ENCODE assay signal across 30 cellular contexts in genomic region chr15:70049115-70049514, GRCh38. TPM values are rescaled to one million over a fixed set of nuclear protein-coding genes. Genes with fewer than 3 reads are reported as not detected.
DNase-seq lines count a peak whose midpoint lies in the region; ATAC-seq, FAIRE-seq and TF ChIP-seq lines count a peak whose summit lies in the region.
"Had no signal": no experiment of that assay in that cellular context is flagged by ENCODE, and none has a peak within 500 bp of the region (broad histone marks: within the 10 kb centered on the region; RNA-seq: fewer than 3 reads in every experiment).

No MANE protein-coding gene starts in this region.

- no peak overlapping the region for H3K27ac ChIP-seq in A673 (ENCODE audit: low read depth, low read length, poor library complexity, severe bottlenecking)
- no peak overlapping the region for H3K27ac ChIP-seq in IMR-90 (ENCODE audit: insufficient read depth, low read length)
- H3K27ac ChIP-seq in endothelial cell of umbilical vein (ENCODE audit: insufficient read depth, low read depth, low read length): no peak overlapping the region
- no peak overlapping the region for H3K27ac ChIP-seq in caudate nucleus (ENCODE audit: low read depth, low read length)
- H3K27ac ChIP-seq: BLaER1 treated with 17β-estradiol and CSF1 and Interleukin-3, amounts not matched to agents 10 nM and 100 nM; breast epithelium; colonic mucosa; heart right ventricle; psoas muscle; stomach had no signal

- H3K79me1 ChIP-seq in IMR-90 (ENCODE audit: low read depth in 1 of 2, low read length in 2 of 2): no peaks in the 10 kb centered on the region

- no peaks in the 10 kb centered on the region for H3K79me2 ChIP-seq in endothelial cell of umbilical vein (ENCODE audit: control insufficient read depth, insufficient read depth, low read length)

- no peaks in the 10 kb centered on the region for H3K4me1 ChIP-seq in A673 (ENCODE audit: insufficient read depth, low read length, poor library complexity, severe bottlenecking)
- H3K4me1 ChIP-seq in IMR-90 (ENCODE audit: control insufficient read depth, insufficient read depth, low read length): peaks cover 2% of the 10 kb centered on the region; the same call in 1 of the 2 replicates
- no peaks in the 10 kb centered on the region for H3K4me1 ChIP-seq in endothelial cell of umbilical vein (ENCODE audit: control insufficient read depth, extremely low read depth, insufficient read depth, low read length)
- H3K4me1 ChIP-seq: BLaER1 treated with 17β-estradiol and CSF1 and Interleukin-3, amounts not matched to agents 10 nM and 100 nM; breast epithelium; Caco-2; colonic mucosa; psoas muscle had no signal

- H2AFZ ChIP-seq in IMR-90 (replicated peaks; ENCODE audit: low read length, poor library complexity) (no peak overlapping the region), endothelial cell of umbilical vein (ENCODE audit: low read depth, low read length) (no peak overlapping the region)

- no peak overlapping the region for H3K4me2 ChIP-seq in IMR-90 (ENCODE audit: low read depth, low read length)
- no peak overlapping the region for H3K4me2 ChIP-seq in endothelial cell of umbilical vein (ENCODE audit: insufficient read depth, low read length)
- H3K4me2 ChIP-seq: BLaER1 treated with 17β-estradiol and CSF1 and Interleukin-3, amounts not matched to agents 10 nM and 100 nM had no signal

- in situ Hi-C loops in IMR-90 (cut with MboI; ENCODE audit: low sequenced_read_pairs): no loop called here

- peaks cover 6% of the 10 kb centered on the region; the same call in 1 of the 2 replicates for H4K20me1 ChIP-seq in IMR-90 (ENCODE audit: insufficient read depth, low read length)
- H4K20me1 ChIP-seq in endothelial cell of umbilical vein (replicated peaks; ENCODE audit: control insufficient read depth, extremely low read depth, insufficient read depth, low read length): no peaks in the 10 kb centered on the region

- H3K23ac ChIP-seq in IMR-90 (ENCODE audit: low read depth, low read length): no peak overlapping the region

- no peak for FAIRE-seq in endothelial cell of umbilical vein (lab: Jason Lieb, UNC)
- FAIRE-seq: GM18507 had no signal

- H4K5ac ChIP-seq in IMR-90 (ENCODE audit: low read depth, low read length): no peak overlapping the region

- H3K9ac ChIP-seq in IMR-90 (ENCODE audit: low read depth, low read length): no peak overlapping the region
- no peak overlapping the region for H3K9ac ChIP-seq in endothelial cell of umbilical vein (replicated peaks; ENCODE audit: extremely low read depth, insufficient read depth, low read length)
- H3K9ac ChIP-seq: BLaER1 treated with 17β-estradiol and CSF1 and Interleukin-3, amounts not matched to agents 10 nM and 100 nM had no signal

- H3K36me3 ChIP-seq in A673 (ENCODE audit: insufficient read depth, low read length, poor library complexity, severe bottlenecking) (peaks cover 55% of the 10 kb centered on the region), IMR-90 (ENCODE audit: control insufficient read depth, insufficient read depth, low read length) (peaks cover 46% of the 10 kb centered on the region), endothelial cell of umbilical vein (ENCODE audit: control insufficient read depth in 2 of 2, extremely low read depth in 1 of 2, insufficient read depth in 2 of 2, low read length in 2 of 2) (peaks cover 21 to 47% of the 10 kb centered on the region in 2 experiments)

- H3K4me3 ChIP-seq in A673 (ENCODE audit: low read depth, low read length, poor library complexity, severe bottlenecking) (no peak overlapping the region), IMR-90 (ENCODE audit: insufficient read depth, low read depth, low read length) (no peak overlapping the region), endothelial cell of umbilical vein (replicated peaks in 1 of 3; ENCODE audit: insufficient read depth in 1 of 3, low read depth in 1 of 3, low read length in 3 of 3) (no peak overlapping the region)
- H3K4me3 ChIP-seq: BLaER1 treated with 17β-estradiol and CSF1 and Interleukin-3, amounts not matched to agents 10 nM and 100 nM; breast epithelium; colonic mucosa; heart right ventricle; lung; psoas muscle; stomach; tibial nerve had no signal

- H3K14ac ChIP-seq in IMR-90 (replicated peaks; ENCODE audit: low read depth, low read length): no peak overlapping the region

- H2BK15ac ChIP-seq in IMR-90 (ENCODE audit: low read depth, low read length): no peak overlapping the region

- no peak overlapping the region for H2BK120ac ChIP-seq in IMR-90 (ENCODE audit: low read depth, low read length)

- no peak for TF ChIP-seq RAD21 in IMR-90 (IDR thresholded peaks at IDR 0.05; ENCODE audit: low read length)

- no peak for TF ChIP-seq CTCF in A673 (conservative IDR thresholded peaks at IDR 0.05; ENCODE audit: low read depth, low read length)
- TF ChIP-seq CTCF in IMR-90 (conservative IDR thresholded peaks at IDR 0.05; ENCODE audit: low read depth, low read length): no peak
- no peak for TF ChIP-seq CTCF in endothelial cell of umbilical vein (IDR thresholded peaks at IDR 0.05; ENCODE audit: extremely low read depth in 1 of 2, insufficient read depth in 1 of 2, low read depth in 1 of 2, low read length in 2 of 2)
- no peak for TF ChIP-seq CTCF in GM10266 (IDR thresholded peaks at IDR 0.05; ENCODE audit: control insufficient read depth, insufficient read depth, low read depth, missing control alignments)

- no peak overlapping the region for H2AK5ac ChIP-seq in IMR-90 (ENCODE audit: low read depth, low read length)

- H3K9me1 ChIP-seq in IMR-90 (ENCODE audit: insufficient read depth, low read length): peaks cover 3% of the 10 kb centered on the region; the same call in 1 of the 2 replicates
- no peaks in the 10 kb centered on the region for H3K9me1 ChIP-seq in endothelial cell of umbilical vein (replicated peaks; ENCODE audit: control insufficient read depth, extremely low read depth, insufficient read depth, low read length)

- 93% methylated on average over 5 of the region's 8 CpGs; no CpG with 5 or more reads in 1 of the 2 experiments for WGBS in IMR-90 (ENCODE audit: extremely low coverage in 2 of 2, insufficient read length in 1 of 2), 2 experiments

- H3K4ac ChIP-seq in IMR-90 (ENCODE audit: low read depth, low read length): no peak overlapping the region

- H2AK9ac ChIP-seq in IMR-90 (replicated peaks; ENCODE audit: low read depth, low read length, poor library complexity): no peak overlapping the region

- H4K91ac ChIP-seq in IMR-90 (ENCODE audit: insufficient read depth, low read depth, low read length): no peak overlapping the region

- intact Hi-C loops in A673 (cut with micrococcal nuclease; ENCODE audit: unreplicated experiment): no loop called here
- intact Hi-C loops in IMR-90 (cut with micrococcal nuclease): no loop called here
- intact Hi-C loops in endothelial cell of umbilical vein (cut with micrococcal nuclease): no loop called here
- intact Hi-C loops in sciatic nerve (cut with DNase I): no loop called here

- no peaks in the 10 kb centered on the region for H3K27me3 ChIP-seq in A673 (replicated peaks; ENCODE audit: insufficient read depth, low read depth, low read length, poor library complexity)
- H3K27me3 ChIP-seq in IMR-90 (ENCODE audit: control insufficient read depth, insufficient read depth, low read length): no peaks in the 10 kb centered on the region
- no peaks in the 10 kb centered on the region for H3K27me3 ChIP-seq in endothelial cell of umbilical vein (ENCODE audit: control insufficient read depth in 2 of 2, insufficient read depth in 2 of 2, low read length in 2 of 2)
- H3K27me3 ChIP-seq: BLaER1 treated with 17β-estradiol and CSF1 and Interleukin-3, amounts not matched to agents 10 nM and 100 nM; breast epithelium; colonic mucosa; stomach; tibial nerve had no signal

- no peak for ATAC-seq in IMR-90 (ENCODE audit: low read depth)
- no peak for ATAC-seq in sciatic nerve
- no peak for ATAC-seq in HG03439 (IDR thresholded peaks at IDR 0.05; ENCODE audit: unreplicated experiment)
- ATAC-seq in GM21423 (IDR thresholded peaks at IDR 0.05; ENCODE audit: unreplicated experiment): no peak
- ATAC-seq: activated CD8-positive, alpha-beta memory T cell treated with anti-CD3 and anti-CD28 coated beads, Interleukin-2, amount 10 ng/mL, durations not matched to agents 7 days and 5 days; heart right ventricle had no signal

- CTCF ChIA-PET in A673 (lab: Charles Lee): interaction anchor here (0.6 kb wide), 1 partner anchor 145 kb away, joined by 4 read pairs; no protein-coding TSS in a partner anchor
- CTCF ChIA-PET in IMR-90 (lab: Yijun Ruan, JAX): no interaction called here
- CTCF ChIA-PET in endothelial cell of umbilical vein (lab: Charles Lee): interaction anchor here (0.6 kb wide), 1 partner anchor 486 kb away, joined by 3 read pairs; no protein-coding TSS in a partner anchor

- no peaks in the 10 kb centered on the region for H3K9me3 ChIP-seq in A673 (ENCODE audit: low read depth, low read length, poor library complexity, severe bottlenecking)
- H3K9me3 ChIP-seq in IMR-90 (ENCODE audit: control insufficient read depth, insufficient read depth, low read length): no peaks in the 10 kb centered on the region
- no peaks in the 10 kb centered on the region for H3K9me3 ChIP-seq in endothelial cell of umbilical vein (replicated peaks; ENCODE audit: control insufficient read depth, insufficient read depth, low read length)
- H3K9me3 ChIP-seq: BLaER1 treated with 17β-estradiol and CSF1 and Interleukin-3, amounts not matched to agents 10 nM and 100 nM; breast epithelium; Caco-2; colonic mucosa; heart right ventricle; psoas muscle; stomach; tibial nerve had no signal

- POLR2A ChIA-PET in A673 (lab: Charles Lee; ENCODE audit: low non-redundant PET): no interaction called here
- POLR2A ChIA-PET in IMR-90 (lab: Charles Lee; ENCODE audit: unreplicated experiment): no interaction called here
- POLR2A ChIA-PET in endothelial cell of umbilical vein (lab: Charles Lee): no interaction called here

- H2BK5ac ChIP-seq in IMR-90 (ENCODE audit: low read depth, low read length, poor library complexity, severe bottlenecking): no peak overlapping the region

- no peak overlapping the region for H4K8ac ChIP-seq in IMR-90 (ENCODE audit: low read depth in 2 of 2, low read length in 2 of 2)

- no peak overlapping the region for H2BK20ac ChIP-seq in IMR-90 (ENCODE audit: low read depth, low read length)

- TF ChIP-seq POLR2A in IMR-90 (IDR thresholded peaks at IDR 0.05; ENCODE audit: low read depth, low read length): no peak
- TF ChIP-seq POLR2A in endothelial cell of umbilical vein (IDR thresholded peaks at IDR 0.05; ENCODE audit: low read depth, low read length): no peak

- BruUV-seq in A673 (replicated peaks; lab: Mats Ljungman, UMichigan) (TSS peak; percentile 67), IMR-90 (replicated peaks; lab: Mats Ljungman, UMichigan) (TSS peak; percentile 75), endothelial cell of umbilical vein (replicated peaks; lab: Mats Ljungman, UMichigan) (TSS peak; percentile 38)

- H3K18ac ChIP-seq in IMR-90 (ENCODE audit: low read depth, low read length): no peak overlapping the region

- no peak for DNase-seq in A673 (ENCODE audit: low spot score)
- no peak for DNase-seq in IMR-90
- DNase-seq in endothelial cell of umbilical vein (ENCODE audit: low read depth, low spot score): no peak
- DNase-seq in sciatic nerve (ENCODE audit: low spot score): peak; percentile 34
- DNase-seq in caudate nucleus (lab: John Stamatoyannopoulos, UW): no peak
- no peak for DNase-seq in GM10266 (ENCODE audit: extremely low spot score)
- DNase-seq: activated CD4-positive, CD25-positive, alpha-beta regulatory T cell; activated CD8-positive, alpha-beta memory T cell treated with anti-CD3 and anti-CD28 coated beads, Interleukin-2, amount 10 ng/mL, durations not matched to agents 7 days and 5 days; amygdala; colonic mucosa; DMS79 treated with DMSO at 0.1 percent for 48 hours; effector memory CD4-positive, alpha-beta T cell; foreskin fibroblast; GF-D8; heart right ventricle; kidney glomerular epithelial cell; NCI-H1694; NCI-H2171 treated with DMSO at 0.1 percent for 48 hours; NCI-H524; psoas muscle; SIG-M5; stomach had no signal

- H3K56ac ChIP-seq in IMR-90 (ENCODE audit: extremely low read depth, insufficient read depth, low read length): no peak overlapping the region

- dilution Hi-C loops in IMR-90 (cut with HindIII; ENCODE audit: low sequenced_read_pairs, unreplicated experiment) (no loop called here), endothelial cell of umbilical vein (cut with MboI; ENCODE audit: extremely low pct_ligation_motif_present, low sequenced_read_pairs) (no loop called here)

RNA-seq across cellular contexts. Expression of gene TLE3, which starts 48.6 kb away (rescaled TPM):
- total RNA-seq in A673 (2021) (90.4 and 98.1 TPM in 2 replicates), IMR-90 (2012; rRNA removed) (5.6 and 6.5 TPM in 2 replicates), endothelial cell of umbilical vein (53.8 and 56.9 TPM in 2 replicates), sciatic nerve (90.1 TPM)
- polyA plus RNA-seq in IMR-90 (2012; rRNA removed) (15.2 and 16.3 TPM in 2 replicates), endothelial cell of umbilical vein (40.5 TPM in 2 replicates)
- polyA plus RNA-seq in IMR-90 (2012; cell fraction: cytosol; rRNA removed): 15.9 and 20.8 TPM in 2 replicates
- 43.1 and 63.1 TPM in 2 replicates for polyA plus RNA-seq in IMR-90 (2012; cell fraction: nucleus; rRNA removed; ENCODE audit: low replicate concordance)
- polyA plus RNA-seq in endothelial cell of umbilical vein (2011; cell fraction: cytosol; rRNA removed): 25.4 and 32.3 TPM in 2 replicates
- polyA plus RNA-seq in endothelial cell of umbilical vein (2011; cell fraction: nucleus; rRNA removed): 76.5 and 80.5 TPM in 2 replicates
- 37.2 and 57.4 TPM in 2 replicates for polyA plus RNA-seq in endothelial cell of umbilical vein (2012)
- 74.4 and 77.7 TPM in 2 replicates for polyA minus RNA-seq in endothelial cell of umbilical vein
- 114 TPM for polyA minus RNA-seq in endothelial cell of umbilical vein (2011; cell fraction: cytosol; rRNA and poly(A)+ RNA removed)
- polyA minus RNA-seq in endothelial cell of umbilical vein (2011; cell fraction: nucleus; rRNA and poly(A)+ RNA removed): 63.4 and 82.0 TPM in 2 replicates
